9 cellular contexts compared by ENCODE assay signal in the genomic region with DNA sequence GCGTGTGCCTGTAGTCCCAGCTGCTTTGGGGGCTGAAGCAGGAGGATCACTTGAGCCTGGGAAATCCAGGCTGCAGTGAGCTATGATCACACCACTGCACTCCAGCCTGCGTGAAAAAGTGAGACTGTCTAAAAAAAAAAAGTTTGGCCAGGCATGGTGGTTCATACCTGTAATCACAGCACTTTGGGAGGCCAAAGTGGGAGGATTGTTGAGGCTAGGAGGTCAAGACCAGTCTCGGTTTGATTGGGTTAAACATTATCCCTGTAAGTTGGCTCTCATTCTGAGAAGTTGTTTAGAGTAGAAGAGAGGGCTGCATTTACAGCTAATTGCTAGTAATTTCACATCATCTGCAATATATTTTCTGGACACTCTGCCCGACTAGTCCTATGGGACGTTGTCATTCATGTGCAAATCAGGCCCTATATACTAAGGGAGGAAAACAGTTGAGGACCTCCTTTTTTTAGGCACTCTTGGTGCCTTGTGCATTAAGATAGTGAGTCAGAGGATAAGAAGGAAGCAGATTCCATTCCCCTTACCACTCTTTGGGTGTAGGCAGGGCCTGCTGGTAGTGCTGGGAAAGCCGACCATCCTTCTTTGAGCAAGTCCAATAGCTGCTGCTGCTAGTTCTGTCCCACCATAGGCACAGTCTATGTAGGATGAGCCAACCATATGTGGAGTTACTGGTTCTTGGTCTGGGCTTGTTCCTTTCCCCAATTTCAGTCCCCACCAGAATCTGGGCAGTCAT. TPM values are rescaled to one million over a fixed set of nuclear protein-coding genes. Genes with fewer than 3 reads are reported as not detected.
DNase-seq lines count a peak whose midpoint lies in the region; ATAC-seq and TF ChIP-seq lines count a peak whose summit lies in the region.
"Had no signal": no experiment of that assay in that cellular context is flagged by ENCODE, and none has a peak within 500 bp of the region (broad histone marks: within the 10 kb centered on the region; RNA-seq: fewer than 3 reads in every experiment).

No MANE protein-coding gene starts in this region.

- no peak for TF ChIP-seq POLR2A in vagina (IDR thresholded peaks at IDR 0.05)

- no peak overlapping the region for H3K4me3 Mint-ChIP-seq in GM23338
- H3K4me3 Mint-ChIP-seq in activated CD8-positive, alpha-beta T cell treated with anti-CD3 and anti-CD28 coated beads, Interleukin-2, amount 10 ng/mL, durations not matched to agents 7 days and 5 days, result no peak overlapping the region

- H3K4me3 ChIP-seq in GM23338, result no peak overlapping the region
- H3K4me3 ChIP-seq in vagina, result no peak overlapping the region

- H3K27me3 ChIP-seq in GM23338 (ENCODE audit: insufficient read depth), result no peaks in the 10 kb centered on the region
- no peaks in the 10 kb centered on the region for H3K27me3 ChIP-seq in vagina

- H3K4me1 ChIP-seq in GM23338 (ENCODE audit: insufficient read depth), result peaks cover 5% of the 10 kb centered on the region; the same call in 1 of the 2 replicates
- H3K4me1 ChIP-seq in vagina, result peaks cover 46% of the 10 kb centered on the region

- no peak overlapping the region for H2AFZ ChIP-seq in GM23338

- H4K20me1 ChIP-seq in GM23338 (replicated peaks; ENCODE audit: insufficient read depth), result peaks cover 6% of the 10 kb centered on the region

- TF ChIP-seq CTCF in GM23338 (conservative IDR thresholded peaks at IDR 0.05; ENCODE audit: low read depth in 2 of 2), result no peak
- TF ChIP-seq CTCF in vagina (IDR thresholded peaks at IDR 0.05), result no peak

- peaks cover 10% of the 10 kb centered on the region for H3K36me3 Mint-ChIP-seq in GM23338 (ENCODE audit: low read depth)
- peaks cover 61% of the 10 kb centered on the region for H3K36me3 Mint-ChIP-seq in activated CD8-positive, alpha-beta T cell treated with anti-CD3 and anti-CD28 coated beads, Interleukin-2, amount 10 ng/mL, durations not matched to agents 7 days and 5 days (ENCODE audit: low read depth)

- CTCF ChIA-PET in activated CD8-positive, alpha-beta T cell treated with anti-CD3 and anti-CD28 coated beads, Interleukin-2, amount 10 ng/mL, durations not matched to agents 7 days and 5 days (lab: Charles Lee), result interaction anchor here (1.3 to 4.1 kb wide), 2 partner anchors 11 to 20 kb away, joined by 4 to 28 read pairs; no protein-coding TSS in a partner anchor

- H3F3A ChIP-seq in GM23338 (replicated peaks; ENCODE audit: low read depth), result 0 out of 2 replicates have a peak, but pooled peaks cover 3% of the 10 kb centered on the region

- 0 out of 2 replicates have a peak overlapping the region, but pooled peaks have one; percentile 50 for H3K27ac ChIP-seq in GM23338 (ENCODE audit: low read depth)
- no peak overlapping the region for H3K27ac ChIP-seq in vagina

- peaks cover 2% of the 10 kb centered on the region for H3K27me3 Mint-ChIP-seq in GM23338 (ENCODE audit: insufficient read depth, low read depth, poor library complexity)
- no peaks in the 10 kb centered on the region for H3K27me3 Mint-ChIP-seq in activated CD8-positive, alpha-beta T cell treated with anti-CD3 and anti-CD28 coated beads, Interleukin-2, amount 10 ng/mL, durations not matched to agents 7 days and 5 days (ENCODE audit: low read depth)

- intact Hi-C loops in vagina (cut with DNase I), result no loop called here

- H3K9me2 ChIP-seq in GM23338 (ENCODE audit: insufficient read depth), result no peaks in the 10 kb centered on the region

- H3K36me3 ChIP-seq in GM23338 (ENCODE audit: insufficient read depth), result no peaks in the 10 kb centered on the region
- H3K36me3 ChIP-seq in vagina, result no peaks in the 10 kb centered on the region

- no peak for ATAC-seq in GM23338
- ATAC-seq in activated CD8-positive, alpha-beta T cell treated with anti-CD3 and anti-CD28 coated beads, Interleukin-2, amount 10 ng/mL, durations not matched to agents 7 days and 5 days, result no peak

- peaks cover 5% of the 10 kb centered on the region; the same call in 2 of the 3 replicates for H3K4me1 Mint-ChIP-seq in GM23338
- H3K4me1 Mint-ChIP-seq in activated CD8-positive, alpha-beta T cell treated with anti-CD3 and anti-CD28 coated beads, Interleukin-2, amount 10 ng/mL, durations not matched to agents 7 days and 5 days (ENCODE audit: low read depth), result peaks cover 65% of the 10 kb centered on the region

- H3K27ac Mint-ChIP-seq in GM23338, result no peak overlapping the region
- peak overlapping the region; percentile 43 for H3K27ac Mint-ChIP-seq in activated CD8-positive, alpha-beta T cell treated with anti-CD3 and anti-CD28 coated beads, Interleukin-2, amount 10 ng/mL, durations not matched to agents 7 days and 5 days

- H3K9me3 Mint-ChIP-seq in GM23338, result peaks cover 9% of the 10 kb centered on the region; the same call in 2 of the 3 replicates
- no peaks in the 10 kb centered on the region for H3K9me3 Mint-ChIP-seq in activated CD8-positive, alpha-beta T cell treated with anti-CD3 and anti-CD28 coated beads, Interleukin-2, amount 10 ng/mL, durations not matched to agents 7 days and 5 days (ENCODE audit: insufficient read depth)

- DNase-seq in A172 (ENCODE audit: low spot score) (peak; percentile 90), GM23338 (ENCODE audit: low spot score) (no peak), iPS-NIHi7 (ENCODE audit: extremely low spot score) (peak; percentile 32), GM19240 (ENCODE audit: insufficient read length, low spot score) (no peak), vagina (ENCODE audit: extremely low spot score in 2 of 2) (no peak), NCI-H1417 (lab: John Stamatoyannopoulos, UW) (no peak), activated gamma-delta T cell (lab: John Stamatoyannopoulos, UW) (no peak)
- no peak for DNase-seq in activated CD8-positive, alpha-beta T cell treated with anti-CD3 and anti-CD28 coated beads, Interleukin-2, amount 10 ng/mL, durations not matched to agents 7 days and 5 days
- DNase-seq: cortex of kidney had no signal

- POLR2A ChIA-PET in activated CD8-positive, alpha-beta T cell treated with anti-CD3 and anti-CD28 coated beads, Interleukin-2, amount 10 ng/mL, durations not matched to agents 7 days and 5 days (lab: Charles Lee), result interaction anchor here (2.9 kb wide), 1 partner anchor 19 kb away, joined by 11 read pairs; a partner anchor contains a TSS

- no peak overlapping the region for H3K4me2 ChIP-seq in GM23338

- H3K79me2 ChIP-seq in GM23338 (replicated peaks; ENCODE audit: insufficient read depth), result peaks cover 25% of the 10 kb centered on the region

- no peaks in the 10 kb centered on the region for H3K9me3 ChIP-seq in vagina

TF ChIP-seq in GM23338, 12 proteins besides CTCF, POLR2A, EP300 and RAD21 (continues in another document):
- TF ChIP-seq, protein P1, sequence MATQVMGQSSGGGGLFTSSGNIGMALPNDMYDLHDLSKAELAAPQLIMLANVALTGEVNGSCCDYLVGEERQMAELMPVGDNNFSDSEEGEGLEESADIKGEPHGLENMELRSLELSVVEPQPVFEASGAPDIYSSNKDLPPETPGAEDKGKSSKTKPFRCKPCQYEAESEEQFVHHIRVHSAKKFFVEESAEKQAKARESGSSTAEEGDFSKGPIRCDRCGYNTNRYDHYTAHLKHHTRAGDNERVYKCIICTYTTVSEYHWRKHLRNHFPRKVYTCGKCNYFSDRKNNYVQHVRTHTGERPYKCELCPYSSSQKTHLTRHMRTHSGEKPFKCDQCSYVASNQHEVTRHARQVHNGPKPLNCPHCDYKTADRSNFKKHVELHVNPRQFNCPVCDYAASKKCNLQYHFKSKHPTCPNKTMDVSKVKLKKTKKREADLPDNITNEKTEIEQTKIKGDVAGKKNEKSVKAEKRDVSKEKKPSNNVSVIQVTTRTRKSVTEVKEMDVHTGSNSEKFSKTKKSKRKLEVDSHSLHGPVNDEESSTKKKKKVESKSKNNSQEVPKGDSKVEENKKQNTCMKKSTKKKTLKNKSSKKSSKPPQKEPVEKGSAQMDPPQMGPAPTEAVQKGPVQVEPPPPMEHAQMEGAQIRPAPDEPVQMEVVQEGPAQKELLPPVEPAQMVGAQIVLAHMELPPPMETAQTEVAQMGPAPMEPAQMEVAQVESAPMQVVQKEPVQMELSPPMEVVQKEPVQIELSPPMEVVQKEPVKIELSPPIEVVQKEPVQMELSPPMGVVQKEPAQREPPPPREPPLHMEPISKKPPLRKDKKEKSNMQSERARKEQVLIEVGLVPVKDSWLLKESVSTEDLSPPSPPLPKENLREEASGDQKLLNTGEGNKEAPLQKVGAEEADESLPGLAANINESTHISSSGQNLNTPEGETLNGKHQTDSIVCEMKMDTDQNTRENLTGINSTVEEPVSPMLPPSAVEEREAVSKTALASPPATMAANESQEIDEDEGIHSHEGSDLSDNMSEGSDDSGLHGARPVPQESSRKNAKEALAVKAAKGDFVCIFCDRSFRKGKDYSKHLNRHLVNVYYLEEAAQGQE (IDR thresholded peaks at IDR 0.05; ENCODE audit: unreplicated experiment), result no peak
- TF ChIP-seq NANOG (IDR thresholded peaks at IDR 0.05; ENCODE audit: borderline replicate concordance) (no peak), ZNF114 (CRISPR knock-in tag; IDR thresholded peaks at IDR 0.05) (no peak)
- TF ChIP-seq, protein P2, sequence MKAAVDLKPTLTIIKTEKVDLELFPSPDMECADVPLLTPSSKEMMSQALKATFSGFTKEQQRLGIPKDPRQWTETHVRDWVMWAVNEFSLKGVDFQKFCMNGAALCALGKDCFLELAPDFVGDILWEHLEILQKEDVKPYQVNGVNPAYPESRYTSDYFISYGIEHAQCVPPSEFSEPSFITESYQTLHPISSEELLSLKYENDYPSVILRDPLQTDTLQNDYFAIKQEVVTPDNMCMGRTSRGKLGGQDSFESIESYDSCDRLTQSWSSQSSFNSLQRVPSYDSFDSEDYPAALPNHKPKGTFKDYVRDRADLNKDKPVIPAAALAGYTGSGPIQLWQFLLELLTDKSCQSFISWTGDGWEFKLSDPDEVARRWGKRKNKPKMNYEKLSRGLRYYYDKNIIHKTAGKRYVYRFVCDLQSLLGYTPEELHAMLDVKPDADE (IDR thresholded peaks at IDR 0.05), result no peak

RNA-seq across cellular contexts. Expression of a gene that starts 18.7 kb away (rescaled TPM):
- 150 and 159 TPM in 2 replicates for total RNA-seq in A172 (2014; rRNA removed; shearing (Covaris generic))
- 30.1 and 33.0 TPM in 2 replicates for total RNA-seq in GM23338 (2014; rRNA removed; shearing (Covaris generic))
- 38.1 and 40.9 TPM in 2 replicates for polyA plus RNA-seq in GM23338 (2016; fragmentation: Nextera tagmentation; extraction: Ambion mirVana)
- 10 to 100 TPM; 92.6 to 97.4 TPM for total RNA-seq in activated CD8-positive, alpha-beta T cell treated with anti-CD3 and anti-CD28 coated beads, Interleukin-2, amount 10 ng/mL, durations not matched to agents 7 days and 5 days
- 52.8 TPM for total RNA-seq in vagina

RNA-seq across cellular contexts. Expression of a gene that starts 20.5 kb away (rescaled TPM):
- total RNA-seq in A172 (2014; rRNA removed; shearing (Covaris generic)), result 158 and 176 TPM in 2 replicates
- total RNA-seq in GM23338 (2014; rRNA removed; shearing (Covaris generic)), result 51.8 and 61.7 TPM in 2 replicates
- polyA plus RNA-seq in GM23338 (2016; fragmentation: Nextera tagmentation; extraction: Ambion mirVana), result 50.4 and 50.7 TPM in 2 replicates
- total RNA-seq in activated CD8-positive, alpha-beta T cell treated with anti-CD3 and anti-CD28 coated beads, Interleukin-2, amount 10 ng/mL, durations not matched to agents 7 days and 5 days, result 10 to 100 TPM; 53.6 to 55.6 TPM
- total RNA-seq in vagina, result 35.6 TPM

RNA-seq across cellular contexts. Expression of a gene that starts 43.7 kb away (rescaled TPM):
- 8.5 and 9.8 TPM in 2 replicates for total RNA-seq in A172 (2014; rRNA removed; shearing (Covaris generic))
- 56.3 and 57.6 TPM in 2 replicates for total RNA-seq in GM23338 (2014; rRNA removed; shearing (Covaris generic))
- polyA plus RNA-seq in GM23338 (2016; fragmentation: Nextera tagmentation; extraction: Ambion mirVana), result 38.2 and 39.2 TPM in 2 replicates
- 10 to 100 TPM; 44.0 to 48.7 TPM for total RNA-seq in activated CD8-positive, alpha-beta T cell treated with anti-CD3 and anti-CD28 coated beads, Interleukin-2, amount 10 ng/mL, durations not matched to agents 7 days and 5 days
- 13.3 TPM for total RNA-seq in vagina

Comparison
In these comparisons a context has a peak if more than half of its experiments do, and no peak if none do; other contexts are left out.
1. DNase-seq: peak in A172 (single experiment) and iPS-NIHi7 (single experiment); none in GM23338 (single experiment), activated CD8-positive, alpha-beta T cell treated with anti-CD3 and anti-CD28 coated beads, Interleukin-2, amount 10 ng/mL, durations not matched to agents 7 days and 5 days (single experiment), GM19240 (single experiment), vagina (0 of 2), NCI-H1417 (0 of 3) and activated gamma-delta T cell (single experiment).